ENCODE assay signal across 8 cellular contexts in genomic region chr3:195441051-195441450, GRCh38. TPM values are rescaled to one million over a fixed set of nuclear protein-coding genes. Genes with fewer than 3 reads are reported as not detected.
DNase-seq lines count a peak whose midpoint lies in the region; ATAC-seq, FAIRE-seq and TF ChIP-seq lines count a peak whose summit lies in the region.

No MANE protein-coding gene starts in this region.

- no peak for FAIRE-seq in pancreas (lab: Jason Lieb, UNC)

- 52 to 53% methylated on average over 2 of the region's 2 CpGs for WGBS in pancreas, 2 donors

- DNase-seq in BE2C (no peak), Karpas-422 (no peak), pancreas (no peak)
- no peak for DNase-seq in stimulated activated CD4-positive, alpha-beta T cell treated with anti-CD3 and anti-CD28 coated beads, Interleukin-12 subunit alpha, Interleukin-12 subunit beta, amount 100 ng/mL, for 4 hours

- TF ChIP-seq EP300 in neural cell (conservative IDR thresholded peaks at IDR 0.05; ENCODE audit: poor library complexity, severe bottlenecking), result no peak

- H3K4me2 ChIP-seq in Karpas-422 (ENCODE audit: low read depth, low read length, poor library complexity, severe bottlenecking), result peak overlapping the region; percentile 82
- peak overlapping the region; percentile 75 for H3K4me2 ChIP-seq in neural cell (ENCODE audit: low read length)

- H3K4me3 ChIP-seq in BE2C (ENCODE audit: low read depth, low read length), result peak overlapping the region; percentile 78
- peak overlapping the region; percentile 80 for H3K4me3 ChIP-seq in Karpas-422 (ENCODE audit: low read length)
- H3K4me3 ChIP-seq in duodenal mucosa (ENCODE audit: low read depth in 1 of 2, low read length in 2 of 2), result peak overlapping the region; percentile 88 to 91
- H3K4me3 ChIP-seq in neural cell (ENCODE audit: low read length), result peak overlapping the region; percentile 96
- H3K4me3 ChIP-seq in pancreas, result peak overlapping the region in 1 of 4 donors; percentile 91

- intact Hi-C loops in pancreas (cut with DNase I), result no loop called here

- H2AFZ ChIP-seq in Karpas-422 (ENCODE audit: low read length), result no peak overlapping the region
- no peak overlapping the region for H2AFZ ChIP-seq in neural cell (ENCODE audit: low read depth, low read length)

- peaks cover 24% of the 10 kb centered on the region for H4K20me1 ChIP-seq in Karpas-422 (ENCODE audit: insufficient read depth, low read depth, low read length)
- H4K20me1 ChIP-seq in neural cell (ENCODE audit: insufficient read depth), result no peaks in the 10 kb centered on the region

- TF ChIP-seq RAD21 in neural cell (conservative IDR thresholded peaks at IDR 0.05), result no peak

- H3K27ac ChIP-seq in Karpas-422 (ENCODE audit: low read length) (peak overlapping the region; percentile 91), duodenal mucosa (ENCODE audit: low read depth, low read length) (no peak overlapping the region), neural cell (ENCODE audit: low read length) (no peak overlapping the region), pancreas (peak overlapping the region in 1 of 4 donors; percentile 91)

- H3F3A ChIP-seq in neural cell (ENCODE audit: insufficient read depth, low read length, poor library complexity, severe bottlenecking), result no peaks in the 10 kb centered on the region

- H3K4me1 ChIP-seq in BE2C (0 out of 2 replicates have a peak, but pooled peaks cover 4% of the 10 kb centered on the region), Karpas-422 (ENCODE audit: low read length) (peaks cover 63% of the 10 kb centered on the region), duodenal mucosa (ENCODE audit: control insufficient read depth in 1 of 2, insufficient read depth in 2 of 2, low read length in 2 of 2) (peaks cover 14 to 27% of the 10 kb centered on the region in 2 donors), pancreas (peaks cover 0 to 5% (median 0%) of the 10 kb centered on the region in 3 donors)

- H3K9me2 ChIP-seq in Karpas-422 (replicated peaks; ENCODE audit: insufficient read depth, low read length) (no peaks in the 10 kb centered on the region), neural cell (ENCODE audit: insufficient read depth, low read length) (no peaks in the 10 kb centered on the region)

- ATAC-seq in GM21576 (IDR thresholded peaks at IDR 0.05; ENCODE audit: unreplicated experiment), result no peak
- no peak for ATAC-seq in pancreas
- no peak for ATAC-seq in HG02840 (IDR thresholded peaks at IDR 0.05; ENCODE audit: low FRiP score, unreplicated experiment)

- no peaks in the 10 kb centered on the region for H3K27me3 ChIP-seq in BE2C
- H3K27me3 ChIP-seq in Karpas-422 (ENCODE audit: low read length), result no peaks in the 10 kb centered on the region
- no peaks in the 10 kb centered on the region for H3K27me3 ChIP-seq in duodenal mucosa (ENCODE audit: control insufficient read depth in 1 of 2, insufficient read depth in 2 of 2, low read length in 2 of 2)
- no peaks in the 10 kb centered on the region for H3K27me3 ChIP-seq in neural cell (ENCODE audit: insufficient read depth, low read depth, low read length)
- H3K27me3 ChIP-seq in pancreas, result no peaks in the 10 kb centered on the region

- H3K79me2 ChIP-seq in Karpas-422 (ENCODE audit: low read length) (peaks cover 67% of the 10 kb centered on the region), neural cell (replicated peaks; ENCODE audit: insufficient read depth, low read length) (peaks cover 52% of the 10 kb centered on the region)

- H3K36me3 ChIP-seq in BE2C (no peaks in the 10 kb centered on the region), Karpas-422 (ENCODE audit: insufficient read depth, low read length) (peaks cover 11% of the 10 kb centered on the region), duodenal mucosa (ENCODE audit: control insufficient read depth in 1 of 2, insufficient read depth in 2 of 2, low read length in 2 of 2) (no peaks in the 10 kb centered on the region), neural cell (ENCODE audit: insufficient read depth, low read length) (no peaks in the 10 kb centered on the region), pancreas (no peaks in the 10 kb centered on the region)

- TF ChIP-seq CTCF in BE2C (IDR thresholded peaks at IDR 0.05; ENCODE audit: low read depth, low read length), result no peak
- no peak for TF ChIP-seq CTCF in neural cell (IDR thresholded peaks at IDR 0.05; ENCODE audit: poor library complexity, severe bottlenecking)
- TF ChIP-seq CTCF in pancreas (IDR thresholded peaks at IDR 0.05), result no peak

- H3K9me3 ChIP-seq in BE2C (no peaks in the 10 kb centered on the region), Karpas-422 (ENCODE audit: low read length) (no peaks in the 10 kb centered on the region), duodenal mucosa (ENCODE audit: control insufficient read depth in 1 of 2, low read length in 2 of 2) (no peaks in the 10 kb centered on the region), neural cell (ENCODE audit: low read length) (no peaks in the 10 kb centered on the region), pancreas (no peaks in the 10 kb centered on the region)

- peak overlapping the region; percentile 95 for H3K9ac ChIP-seq in Karpas-422 (ENCODE audit: low read length)
- peak overlapping the region; percentile 81 to 91 for H3K9ac ChIP-seq in duodenal mucosa (ENCODE audit: low read depth in 1 of 2, low read length in 2 of 2)
- H3K9ac ChIP-seq in neural cell (ENCODE audit: low read length), result no peak overlapping the region

TF ChIP-seq in neural cell, 6 proteins besides CTCF, POLR2A, EP300 and RAD21:
- no peak for TF ChIP-seq POLR2AphosphoS5 (IDR thresholded peaks at IDR 0.05)
- TF ChIP-seq SMC3 (conservative IDR thresholded peaks at IDR 0.05; ENCODE audit: poor library complexity), result no peak
- TF ChIP-seq MXI1 (conservative IDR thresholded peaks at IDR 0.05; ENCODE audit: poor library complexity, severe bottlenecking), result no peak
- TF ChIP-seq REST (IDR thresholded peaks at IDR 0.05; ENCODE audit: borderline replicate concordance), result no peak
- TF ChIP-seq EZH2 (IDR thresholded peaks at IDR 0.05; ENCODE audit: borderline replicate concordance, insufficient read depth, low read length, poor library complexity, severe bottlenecking), result no peak
- no peak for TF ChIP-seq TAF1 (IDR thresholded peaks at IDR 0.05; ENCODE audit: low read depth)

RNA-seq across cellular contexts. Expression of gene ACAP2, which starts 1.8 kb away (rescaled TPM):
- 13.7 TPM for polyA plus RNA-seq in BE2C (2012; ENCODE audit: insufficient read depth, insufficient read length, low read depth)
- 188 and 260 TPM in 2 replicates for total RNA-seq in Karpas-422 (2014; rRNA removed; shearing (Covaris generic); ENCODE audit: low replicate concordance)
- 88.7 and 106 TPM in 2 replicates for polyA plus RNA-seq in neural cell
- polyA minus RNA-seq in neural cell, result 236 and 281 TPM in 2 replicates
- total RNA-seq in pancreas, result 10 to 100 TPM; 12.4 to 21.1 (median 16.9) TPM
- 1 to 10 TPM; 4.2 to 7.3 TPM for polyA plus RNA-seq in pancreas
